In genomic region chr17:2532146-2532720, GRCh38 we compare ENCODE assay signal across 23 cellular contexts.
"Had no signal": no experiment of that assay in that cellular context is flagged by ENCODE, and none has a peak within 500 bp of the region (broad histone marks: within the 10 kb centered on the region; RNA-seq: fewer than 3 reads in every experiment).

No MANE protein-coding gene starts in this region.

- H2AFZ ChIP-seq: parathyroid adenoma had no signal

- H3K27me3 ChIP-seq: esophagus squamous epithelium, right atrium auricular region, suprapubic skin, thyroid gland, vagina had no signal

- H3K9ac ChIP-seq: parathyroid adenoma had no signal

- DNase-seq: dermis blood vessel endothelial cell; effector memory CD4-positive, alpha-beta T cell; esophagus squamous epithelium; foreskin melanocyte; glutamatergic neuron; hypothalamus; islet precursor cell; left ventricle myocardium superior; natural killer cell; stimulated activated CD4-positive, alpha-beta T cell treated with anti-CD3 and anti-CD28 coated beads, Interleukin-12 subunit alpha, Interleukin-12 subunit beta, amount 100 ng/mL, for 4 hours; stimulated activated CD4-positive, alpha-beta T cell treated with anti-CD3 and anti-CD28 coated beads, Interleukin-4, amount 100 ng/mL, for 1 hour; thyroid gland; trophoblast cell had no signal

- H3K36me3 ChIP-seq: esophagus squamous epithelium, neutrophil, prostate gland, right atrium auricular region, suprapubic skin, thyroid gland, vagina had no signal

- H3K4me3 ChIP-seq: coronary artery, esophagus squamous epithelium, lung, prostate gland, right atrium auricular region, smooth muscle cell, suprapubic skin, thyroid gland, vagina had no signal

- H3K79me2 ChIP-seq: parathyroid adenoma had no signal

- H3K4me1 ChIP-seq: esophagus squamous epithelium, parathyroid adenoma, prostate gland, right atrium auricular region, suprapubic skin, thyroid gland, vagina had no signal

- FAIRE-seq: endometrium had no signal

- H3K27ac ChIP-seq: coronary artery, esophagus squamous epithelium, neutrophil, parathyroid adenoma, prostate gland, right atrium auricular region, suprapubic skin, thyroid gland, vagina had no signal

- H3K9me3 ChIP-seq: esophagus squamous epithelium, neutrophil, prostate gland, right atrium auricular region, suprapubic skin, thyroid gland, vagina had no signal

- H3K4me2 ChIP-seq: smooth muscle cell had no signal
